In the genomic region with DNA sequence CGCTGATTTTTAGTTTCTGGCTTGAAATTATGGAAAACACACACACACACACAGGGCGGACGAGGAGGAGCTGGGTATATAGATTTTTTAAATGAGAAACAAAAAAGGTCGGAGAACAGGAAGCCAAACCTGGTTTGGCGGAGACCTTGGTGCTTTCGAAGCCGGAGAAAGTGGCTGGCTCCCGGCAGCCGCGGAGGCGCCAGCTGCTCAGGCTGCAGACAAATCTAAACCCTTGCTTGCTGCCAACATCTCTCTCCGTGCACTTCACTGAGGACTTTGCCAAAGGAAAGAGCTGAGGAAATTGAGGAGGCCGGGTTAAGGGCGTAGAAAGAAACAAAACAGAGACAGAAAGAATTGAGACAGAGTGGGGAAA, we compare ENCODE assay signal across 9 cellular contexts. TPM values are rescaled to one million over a fixed set of nuclear protein-coding genes. Genes with fewer than 3 reads are reported as not detected.
DNase-seq lines count a peak whose midpoint lies in the region; ATAC-seq, FAIRE-seq and TF ChIP-seq lines count a peak whose summit lies in the region.
"Had no signal": no experiment of that assay in that cellular context is flagged by ENCODE, and none has a peak within 500 bp of the region (broad histone marks: within the 10 kb centered on the region; RNA-seq: fewer than 3 reads in every experiment).

No MANE protein-coding gene starts in this region.

- intact Hi-C loops in mucosa of descending colon (cut with DNase I, micrococcal nuclease) (no loop called here), left lung (cut with DNase I) (no loop called here)

- H3K27ac ChIP-seq in brain microvascular endothelial cell (peak overlapping the region; percentile 85), mucosa of rectum (ENCODE audit: low read depth in 2 of 2, low read length in 2 of 2) (no peak overlapping the region), left lung (no peak overlapping the region)

- DNase-seq in A172 (ENCODE audit: low spot score) (peak; percentile 11), HAP-1 (ENCODE audit: low spot score in 2 of 2) (no peak), brain microvascular endothelial cell (no peak), mucosa of descending colon (no peak), GM19239 (ENCODE audit: insufficient read length, low spot score) (no peak), germinal center (ENCODE audit: low spot score) (no peak), left lung (no peak)
- DNase-seq: activated CD4-positive, alpha-beta T cell treated with anti-CD3 and anti-CD28 coated beads, Interleukin-2, amount 50 U/mL, for 4 hours had no signal

- TF ChIP-seq CTCF in brain microvascular endothelial cell (IDR thresholded peaks at IDR 0.05; ENCODE audit: low read depth, low read length, missing control alignments) (no peak), mucosa of descending colon (IDR thresholded peaks at IDR 0.05) (no peak), left lung (IDR thresholded peaks at IDR 0.05) (no peak)

- no peaks in the 10 kb centered on the region; the same call in 1 of the 2 replicates for H3K27me3 ChIP-seq in HAP-1 (ENCODE audit: low read depth)
- H3K27me3 ChIP-seq in brain microvascular endothelial cell (replicated peaks): no peaks in the 10 kb centered on the region
- H3K27me3 ChIP-seq in mucosa of rectum (ENCODE audit: control insufficient read depth in 2 of 2, insufficient read depth in 2 of 2, low read length in 2 of 2): peaks cover 62 to 80% of the 10 kb centered on the region in 2 donors
- peaks cover 98 to 100% of the 10 kb centered on the region in 2 donors for H3K27me3 ChIP-seq in left lung

- in situ Hi-C loops in HAP-1 (cut with MboI; ENCODE audit: low sequenced_read_pairs) (no loop called here), brain microvascular endothelial cell (cut with HindIII; ENCODE audit: low pct_ligation_motif_present, low sequenced_read_pairs) (loop anchor here (25.0 kb wide), 1 partner anchor 676 kb away; no protein-coding TSS in a partner anchor)

- H3K4me3 ChIP-seq in HAP-1: peak overlapping the region; percentile 12
- H3K4me3 ChIP-seq in brain microvascular endothelial cell (ENCODE audit: low read depth, low read length): peak overlapping the region; percentile 72
- H3K4me3 ChIP-seq in mucosa of rectum (ENCODE audit: low read length in 2 of 2): peak overlapping the region; percentile 16 to 45
- H3K4me3 ChIP-seq in mucosa of descending colon: no peak overlapping the region
- H3K4me3 ChIP-seq in left lung: peak overlapping the region in 1 of 2 donors; percentile 14

- no peak for FAIRE-seq in GM19239 (lab: Jason Lieb, UNC)

- H3K9me3 ChIP-seq in HAP-1: no peaks in the 10 kb centered on the region
- no peaks in the 10 kb centered on the region for H3K9me3 ChIP-seq in mucosa of rectum (ENCODE audit: control insufficient read depth in 2 of 2, low read length in 2 of 2)
- no peaks in the 10 kb centered on the region for H3K9me3 ChIP-seq in mucosa of descending colon
- H3K9me3 ChIP-seq in left lung: no peaks in the 10 kb centered on the region

- no peak overlapping the region for H3K9ac ChIP-seq in mucosa of rectum (ENCODE audit: low read depth in 1 of 2, low read length in 2 of 2)

- H3K36me3 ChIP-seq in HAP-1 (replicated peaks): no peaks in the 10 kb centered on the region
- H3K36me3 ChIP-seq in brain microvascular endothelial cell (replicated peaks): peaks cover 6% of the 10 kb centered on the region
- H3K36me3 ChIP-seq in mucosa of rectum (ENCODE audit: control insufficient read depth in 2 of 2, insufficient read depth in 2 of 2, low read length in 2 of 2): no peaks in the 10 kb centered on the region
- no peaks in the 10 kb centered on the region for H3K36me3 ChIP-seq in mucosa of descending colon (ENCODE audit: low read depth)
- H3K36me3 ChIP-seq in left lung: no peaks in the 10 kb centered on the region

- no peaks in the 10 kb centered on the region for H3K4me1 ChIP-seq in HAP-1
- peaks cover 4 to 12% of the 10 kb centered on the region in 2 donors for H3K4me1 ChIP-seq in mucosa of rectum (ENCODE audit: control insufficient read depth in 2 of 2, insufficient read depth in 2 of 2, low read length in 2 of 2)
- peaks cover 10% of the 10 kb centered on the region for H3K4me1 ChIP-seq in mucosa of descending colon (ENCODE audit: low read depth)
- peaks cover 7 to 26% of the 10 kb centered on the region in 2 donors for H3K4me1 ChIP-seq in left lung

- ATAC-seq in mucosa of descending colon: no peak
- no peak for ATAC-seq in left lung

RNA-seq across cellular contexts. Expression of gene ZIC1, which starts 2.1 kb away (rescaled TPM):
- total RNA-seq in A172 (2014; rRNA removed; shearing (Covaris generic)): 18.7 and 18.9 TPM in 2 replicates
- total RNA-seq in mucosa of descending colon (under 1 TPM in 1 of 3 donors, not detected in 2; 0.48 TPM), left lung (under 1 TPM in 1 of 2 donors, not detected in 1; 0.55 TPM)

RNA-seq across cellular contexts. Expression of gene ZIC4, which starts 4.9 kb away (rescaled TPM):
- total RNA-seq in A172 (2014; rRNA removed; shearing (Covaris generic)): 1.4 and 5.2 TPM in 2 replicates
- total RNA-seq in mucosa of descending colon (not detected), left lung (not detected)

Comparison
In these comparisons a context has a peak if more than half of its experiments do, and no peak if none do; other contexts are left out.
1. RNA of gene ZIC1, which starts 2.1 kb away (total RNA-seq): 18.7 to 18.9 TPM in A172; 0.55 TPM in left lung and 0.48 TPM in mucosa of descending colon; every median in the first group is over 10 times any median in the second.